ENCODE assay signal across 2 cellular contexts in the genomic region with DNA sequence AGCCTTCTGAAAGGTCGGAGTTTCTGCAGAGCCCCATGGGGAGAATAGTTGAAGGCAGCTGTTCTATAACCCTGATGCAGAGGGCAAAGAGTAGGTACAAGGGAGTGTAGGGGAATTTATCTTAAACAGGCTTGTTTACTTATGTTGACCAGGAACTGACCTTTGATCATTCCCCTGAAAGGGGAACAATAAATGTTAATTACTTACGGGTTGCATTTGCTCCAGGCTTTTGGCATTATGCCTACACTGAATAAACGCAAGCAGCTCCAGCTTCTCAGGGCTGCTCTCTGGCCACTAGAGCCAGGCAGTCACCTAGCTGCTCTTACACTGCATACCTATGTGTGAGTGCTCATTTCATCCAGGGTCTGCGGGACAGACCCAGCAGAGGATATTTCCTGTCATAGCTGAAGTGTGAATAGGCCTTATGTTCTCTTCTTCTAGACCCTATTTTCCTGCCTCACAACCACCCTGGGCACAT.
TF ChIP-seq lines count a peak whose summit lies in the region.

No MANE protein-coding gene starts in this region.

TF ChIP-seq in A549, 52 proteins besides CTCF, POLR2A, EP300 and RAD21:
- TF ChIP-seq, protein P1, sequence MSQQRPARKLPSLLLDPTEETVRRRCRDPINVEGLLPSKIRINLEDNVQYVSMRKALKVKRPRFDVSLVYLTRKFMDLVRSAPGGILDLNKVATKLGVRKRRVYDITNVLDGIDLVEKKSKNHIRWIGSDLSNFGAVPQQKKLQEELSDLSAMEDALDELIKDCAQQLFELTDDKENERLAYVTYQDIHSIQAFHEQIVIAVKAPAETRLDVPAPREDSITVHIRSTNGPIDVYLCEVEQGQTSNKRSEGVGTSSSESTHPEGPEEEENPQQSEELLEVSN (IDR thresholded peaks at IDR 0.05; ENCODE audit: borderline replicate concordance, low read depth), result no peak
- TF ChIP-seq FOSL2 (IDR thresholded peaks at IDR 0.05), result no peak
- no peak for TF ChIP-seq FOSL2 (CRISPR knock-in tag; IDR thresholded peaks at IDR 0.05)
- TF ChIP-seq, protein P2, sequence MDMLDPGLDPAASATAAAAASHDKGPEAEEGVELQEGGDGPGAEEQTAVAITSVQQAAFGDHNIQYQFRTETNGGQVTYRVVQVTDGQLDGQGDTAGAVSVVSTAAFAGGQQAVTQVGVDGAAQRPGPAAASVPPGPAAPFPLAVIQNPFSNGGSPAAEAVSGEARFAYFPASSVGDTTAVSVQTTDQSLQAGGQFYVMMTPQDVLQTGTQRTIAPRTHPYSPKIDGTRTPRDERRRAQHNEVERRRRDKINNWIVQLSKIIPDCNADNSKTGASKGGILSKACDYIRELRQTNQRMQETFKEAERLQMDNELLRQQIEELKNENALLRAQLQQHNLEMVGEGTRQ (IDR thresholded peaks at IDR 0.05), result no peak
- no peak for TF ChIP-seq CEBPB (IDR thresholded peaks at IDR 0.05)
- TF ChIP-seq RARB (CRISPR knock-in tag; IDR thresholded peaks at IDR 0.05), result no peak
- no peak for TF ChIP-seq RCOR1 (IDR thresholded peaks at IDR 0.05; ENCODE audit: low read depth, low read length)
- TF ChIP-seq SREBF2 (IDR thresholded peaks at IDR 0.05), result no peak
- no peak for TF ChIP-seq SMC3 (IDR thresholded peaks at IDR 0.05)
- TF ChIP-seq, protein P3, sequence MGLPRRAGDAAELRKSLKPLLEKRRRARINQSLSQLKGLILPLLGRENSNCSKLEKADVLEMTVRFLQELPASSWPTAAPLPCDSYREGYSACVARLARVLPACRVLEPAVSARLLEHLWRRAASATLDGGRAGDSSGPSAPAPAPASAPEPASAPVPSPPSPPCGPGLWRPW (IDR thresholded peaks at IDR 0.05), result no peak
- TF ChIP-seq BHLHE40 (IDR thresholded peaks at IDR 0.05; ENCODE audit: low read depth, low read length), result no peak

TF ChIP-seq in GM23338, 12 proteins besides CTCF, POLR2A, EP300 and RAD21:
- TF ChIP-seq, protein P4, sequence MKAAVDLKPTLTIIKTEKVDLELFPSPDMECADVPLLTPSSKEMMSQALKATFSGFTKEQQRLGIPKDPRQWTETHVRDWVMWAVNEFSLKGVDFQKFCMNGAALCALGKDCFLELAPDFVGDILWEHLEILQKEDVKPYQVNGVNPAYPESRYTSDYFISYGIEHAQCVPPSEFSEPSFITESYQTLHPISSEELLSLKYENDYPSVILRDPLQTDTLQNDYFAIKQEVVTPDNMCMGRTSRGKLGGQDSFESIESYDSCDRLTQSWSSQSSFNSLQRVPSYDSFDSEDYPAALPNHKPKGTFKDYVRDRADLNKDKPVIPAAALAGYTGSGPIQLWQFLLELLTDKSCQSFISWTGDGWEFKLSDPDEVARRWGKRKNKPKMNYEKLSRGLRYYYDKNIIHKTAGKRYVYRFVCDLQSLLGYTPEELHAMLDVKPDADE (IDR thresholded peaks at IDR 0.05), result no peak
- TF ChIP-seq NANOG (IDR thresholded peaks at IDR 0.05; ENCODE audit: borderline replicate concordance), result no peak
- TF ChIP-seq, protein P5, sequence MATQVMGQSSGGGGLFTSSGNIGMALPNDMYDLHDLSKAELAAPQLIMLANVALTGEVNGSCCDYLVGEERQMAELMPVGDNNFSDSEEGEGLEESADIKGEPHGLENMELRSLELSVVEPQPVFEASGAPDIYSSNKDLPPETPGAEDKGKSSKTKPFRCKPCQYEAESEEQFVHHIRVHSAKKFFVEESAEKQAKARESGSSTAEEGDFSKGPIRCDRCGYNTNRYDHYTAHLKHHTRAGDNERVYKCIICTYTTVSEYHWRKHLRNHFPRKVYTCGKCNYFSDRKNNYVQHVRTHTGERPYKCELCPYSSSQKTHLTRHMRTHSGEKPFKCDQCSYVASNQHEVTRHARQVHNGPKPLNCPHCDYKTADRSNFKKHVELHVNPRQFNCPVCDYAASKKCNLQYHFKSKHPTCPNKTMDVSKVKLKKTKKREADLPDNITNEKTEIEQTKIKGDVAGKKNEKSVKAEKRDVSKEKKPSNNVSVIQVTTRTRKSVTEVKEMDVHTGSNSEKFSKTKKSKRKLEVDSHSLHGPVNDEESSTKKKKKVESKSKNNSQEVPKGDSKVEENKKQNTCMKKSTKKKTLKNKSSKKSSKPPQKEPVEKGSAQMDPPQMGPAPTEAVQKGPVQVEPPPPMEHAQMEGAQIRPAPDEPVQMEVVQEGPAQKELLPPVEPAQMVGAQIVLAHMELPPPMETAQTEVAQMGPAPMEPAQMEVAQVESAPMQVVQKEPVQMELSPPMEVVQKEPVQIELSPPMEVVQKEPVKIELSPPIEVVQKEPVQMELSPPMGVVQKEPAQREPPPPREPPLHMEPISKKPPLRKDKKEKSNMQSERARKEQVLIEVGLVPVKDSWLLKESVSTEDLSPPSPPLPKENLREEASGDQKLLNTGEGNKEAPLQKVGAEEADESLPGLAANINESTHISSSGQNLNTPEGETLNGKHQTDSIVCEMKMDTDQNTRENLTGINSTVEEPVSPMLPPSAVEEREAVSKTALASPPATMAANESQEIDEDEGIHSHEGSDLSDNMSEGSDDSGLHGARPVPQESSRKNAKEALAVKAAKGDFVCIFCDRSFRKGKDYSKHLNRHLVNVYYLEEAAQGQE (IDR thresholded peaks at IDR 0.05; ENCODE audit: unreplicated experiment), result no peak
- no peak for TF ChIP-seq ZNF114 (CRISPR knock-in tag; IDR thresholded peaks at IDR 0.05)
- no peak for TF ChIP-seq EZH2 (IDR thresholded peaks at IDR 0.05; ENCODE audit: low read depth, unreplicated experiment)
- no peak for TF ChIP-seq ZNF331 (CRISPR knock-in tag; IDR thresholded peaks at IDR 0.05; ENCODE audit: low read depth)
